ENCODE assay signal across 26 cellular contexts in the genomic region with DNA sequence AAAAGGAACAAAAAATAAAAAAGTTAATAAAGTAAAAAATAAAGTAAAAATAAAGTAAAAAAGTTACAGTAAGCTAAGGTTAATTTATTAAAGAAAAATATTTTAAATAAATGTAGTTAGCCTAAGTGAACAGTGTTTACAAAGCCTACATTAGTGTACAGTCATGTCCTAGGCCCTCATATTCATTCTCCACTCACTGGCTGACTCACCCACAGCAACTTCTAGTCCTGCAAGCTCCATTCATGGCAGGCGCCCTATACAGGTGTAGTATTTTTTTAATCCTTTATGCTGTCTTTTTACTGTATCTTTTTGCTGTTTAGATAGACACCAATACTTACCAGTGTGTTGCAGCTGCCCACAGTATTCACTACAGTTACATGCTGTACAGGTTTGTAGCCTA. TPM values are rescaled to one million over a fixed set of nuclear protein-coding genes. Genes with fewer than 3 reads are reported as not detected.
DNase-seq lines count a peak whose midpoint lies in the region; ATAC-seq, FAIRE-seq and TF ChIP-seq lines count a peak whose summit lies in the region.
"Had no signal": no experiment of that assay in that cellular context is flagged by ENCODE, and none has a peak within 500 bp of the region (broad histone marks: within the 10 kb centered on the region; RNA-seq: fewer than 3 reads in every experiment).

No MANE protein-coding gene starts in this region.

- no peak overlapping the region for H3K27ac Mint-ChIP-seq in activated naive CD4-positive, alpha-beta T cell treated with anti-CD3 and anti-CD28 coated beads, Interleukin-2, amount 50 U/mL, for 72 hours
- no peak overlapping the region for H3K27ac Mint-ChIP-seq in activated naive CD4-positive, alpha-beta T cell treated with anti-CD3 and anti-CD28 coated beads, Interleukin-2, amount 10 ng/mL, durations not matched to agents 7 days and 5 days
- H3K27ac Mint-ChIP-seq in stimulated activated effector memory CD8-positive, alpha-beta T cell treated with anti-CD3 and anti-CD28 coated beads, Interleukin-12 subunit alpha, Interleukin-12 subunit beta, amount 100 ng/mL, for 72 hours, result no peak overlapping the region
- H3K27ac Mint-ChIP-seq in CD4-positive, alpha-beta memory T cell, result peak overlapping the region in 2 of 7 donors; percentile 42 to 71

- peak; percentile 47 to 62 for ATAC-seq in activated naive CD4-positive, alpha-beta T cell treated with anti-CD3 and anti-CD28 coated beads, Interleukin-2, amount 50 U/mL, for 72 hours
- peak; percentile 65 for ATAC-seq in stimulated activated effector memory CD8-positive, alpha-beta T cell treated with anti-CD3 and anti-CD28 coated beads, Interleukin-12 subunit alpha, Interleukin-12 subunit beta, amount 100 ng/mL, for 72 hours
- no peak for ATAC-seq in GM19328 (IDR thresholded peaks at IDR 0.05; ENCODE audit: unreplicated experiment)
- ATAC-seq: A549; naive thymus-derived CD4-positive, alpha-beta T cell; right cardiac atrium had no signal

- no peak overlapping the region for H3K27ac ChIP-seq in uterus
- no peak overlapping the region for H3K27ac ChIP-seq in CD4-positive, alpha-beta memory T cell (ENCODE audit: low read depth, low read length)
- H3K27ac ChIP-seq: A549, hepatocyte, suprapubic skin, vagina had no signal

- H3K4me3 ChIP-seq in fibroblast of mammary gland (ENCODE audit: control insufficient read depth, low read depth, low read length) (no peak overlapping the region), uterus (no peak overlapping the region)
- no peak overlapping the region for H3K4me3 ChIP-seq in CD4-positive, alpha-beta memory T cell (ENCODE audit: low read length in 2 of 2)
- H3K4me3 ChIP-seq: A549, hepatocyte, suprapubic skin, vagina had no signal

- TF ChIP-seq POLR2A in uterus (IDR thresholded peaks at IDR 0.05), result no peak

- no peak for TF ChIP-seq CTCF in fibroblast of mammary gland (conservative IDR thresholded peaks at IDR 0.05; ENCODE audit: control insufficient read depth, insufficient read depth, low read depth, low read length)
- TF ChIP-seq CTCF in uterus (IDR thresholded peaks at IDR 0.05), result no peak

- H3K36me3 Mint-ChIP-seq in activated naive CD4-positive, alpha-beta T cell treated with anti-CD3 and anti-CD28 coated beads, Interleukin-2, amount 50 U/mL, for 72 hours, result peaks cover 37 to 41% of the 10 kb centered on the region in 2 donors
- peaks cover 72% of the 10 kb centered on the region for H3K36me3 Mint-ChIP-seq in activated naive CD4-positive, alpha-beta T cell treated with anti-CD3 and anti-CD28 coated beads, Interleukin-2, amount 10 ng/mL, durations not matched to agents 7 days and 5 days
- H3K36me3 Mint-ChIP-seq in stimulated activated effector memory CD8-positive, alpha-beta T cell treated with anti-CD3 and anti-CD28 coated beads, Interleukin-12 subunit alpha, Interleukin-12 subunit beta, amount 100 ng/mL, for 72 hours, result peaks cover 100% of the 10 kb centered on the region
- H3K36me3 Mint-ChIP-seq in CD4-positive, alpha-beta memory T cell, result peaks cover 59 to 89% of the 10 kb centered on the region in 2 donors

- intact Hi-C loops in uterus (cut with DNase I; ENCODE audit: low total_unique reads), result no loop called here
- intact Hi-C loops in CD4-positive, alpha-beta memory T cell (cut with micrococcal nuclease), result no loop called here

- no peak for DNase-seq in activated naive CD4-positive, alpha-beta T cell treated with anti-CD3 and anti-CD28 coated beads, Interleukin-2, amount 50 U/mL, for 72 hours (ENCODE audit: low spot score in 2 of 2)
- no peak for DNase-seq in activated naive CD4-positive, alpha-beta T cell treated with anti-CD3 and anti-CD28 coated beads, Interleukin-2, amount 10 ng/mL, durations not matched to agents 7 days and 5 days
- peak; percentile 63 for DNase-seq in fibroblast of mammary gland (ENCODE audit: low read depth)
- DNase-seq in stimulated activated effector memory CD8-positive, alpha-beta T cell treated with anti-CD3 and anti-CD28 coated beads, Interleukin-12 subunit alpha, Interleukin-12 subunit beta, amount 100 ng/mL, for 72 hours (ENCODE audit: low spot score in 2 of 2), result no peak
- no peak for DNase-seq in uterus
- no peak for DNase-seq in CD4-positive, alpha-beta memory T cell
- DNase-seq: activated CD4-positive, alpha-beta T cell treated with anti-CD3 and anti-CD28 coated beads, Interleukin-2, amount 50 U/mL, for 4 hours; activated naive CD4-positive, alpha-beta T cell; Caco-2; effector memory CD4-positive, alpha-beta T cell; MM.1S; naive thymus-derived CD4-positive, alpha-beta T cell; NCI-H1694; NCI-H2171 treated with DMSO at 0.1 percent for 48 hours; NCI-H69; right cardiac atrium; SHP77; stimulated activated CD4-positive, alpha-beta T cell treated with anti-CD3 and anti-CD28 coated beads, Interleukin-15, amount 100 ng/mL, for 24 hours had no signal

- H3K4me1 Mint-ChIP-seq in activated naive CD4-positive, alpha-beta T cell treated with anti-CD3 and anti-CD28 coated beads, Interleukin-2, amount 10 ng/mL, durations not matched to agents 7 days and 5 days, result peaks cover 13% of the 10 kb centered on the region
- peaks cover 40% of the 10 kb centered on the region for H3K4me1 Mint-ChIP-seq in stimulated activated effector memory CD8-positive, alpha-beta T cell treated with anti-CD3 and anti-CD28 coated beads, Interleukin-12 subunit alpha, Interleukin-12 subunit beta, amount 100 ng/mL, for 72 hours
- H3K4me1 Mint-ChIP-seq in CD4-positive, alpha-beta memory T cell, result peaks cover 6 to 32% (median 19%) of the 10 kb centered on the region in 4 donors

- H3K27me3 Mint-ChIP-seq in activated naive CD4-positive, alpha-beta T cell treated with anti-CD3 and anti-CD28 coated beads, Interleukin-2, amount 10 ng/mL, durations not matched to agents 7 days and 5 days, result no peaks in the 10 kb centered on the region
- no peaks in the 10 kb centered on the region for H3K27me3 Mint-ChIP-seq in CD4-positive, alpha-beta memory T cell
- H3K27me3 Mint-ChIP-seq: naive thymus-derived CD4-positive, alpha-beta T cell had no signal

- no peaks in the 10 kb centered on the region for H3K27me3 ChIP-seq in uterus
- no peaks in the 10 kb centered on the region for H3K27me3 ChIP-seq in CD4-positive, alpha-beta memory T cell (ENCODE audit: insufficient read depth, low read length)
- H3K27me3 ChIP-seq: hepatocyte, suprapubic skin, vagina had no signal

- H3K4me1 ChIP-seq in uterus, result peaks cover 0 to 6% of the 10 kb centered on the region in 2 donors
- H3K4me1 ChIP-seq in CD4-positive, alpha-beta memory T cell (ENCODE audit: insufficient read depth, low read length), result peaks cover 13% of the 10 kb centered on the region
- H3K4me1 ChIP-seq: A549, Caco-2 had no signal

- H3K4me3 Mint-ChIP-seq in activated naive CD4-positive, alpha-beta T cell treated with anti-CD3 and anti-CD28 coated beads, Interleukin-2, amount 10 ng/mL, durations not matched to agents 7 days and 5 days, result no peak overlapping the region
- H3K4me3 Mint-ChIP-seq in stimulated activated effector memory CD8-positive, alpha-beta T cell treated with anti-CD3 and anti-CD28 coated beads, Interleukin-12 subunit alpha, Interleukin-12 subunit beta, amount 100 ng/mL, for 72 hours, result no peak overlapping the region
- H3K4me3 Mint-ChIP-seq in CD4-positive, alpha-beta memory T cell, result no peak overlapping the region
- H3K4me3 Mint-ChIP-seq: naive thymus-derived CD4-positive, alpha-beta T cell had no signal

- H3K9me3 Mint-ChIP-seq in activated naive CD4-positive, alpha-beta T cell treated with anti-CD3 and anti-CD28 coated beads, Interleukin-2, amount 50 U/mL, for 72 hours, result no peaks in the 10 kb centered on the region
- no peaks in the 10 kb centered on the region for H3K9me3 Mint-ChIP-seq in activated naive CD4-positive, alpha-beta T cell treated with anti-CD3 and anti-CD28 coated beads, Interleukin-2, amount 10 ng/mL, durations not matched to agents 7 days and 5 days
- no peaks in the 10 kb centered on the region for H3K9me3 Mint-ChIP-seq in stimulated activated effector memory CD8-positive, alpha-beta T cell treated with anti-CD3 and anti-CD28 coated beads, Interleukin-12 subunit alpha, Interleukin-12 subunit beta, amount 100 ng/mL, for 72 hours
- H3K9me3 Mint-ChIP-seq in CD4-positive, alpha-beta memory T cell, result no peaks in the 10 kb centered on the region

- CTCF ChIA-PET in activated naive CD4-positive, alpha-beta T cell treated with anti-CD3 and anti-CD28 coated beads, Interleukin-2, amount 10 ng/mL, durations not matched to agents 7 days and 5 days (lab: Charles Lee), result interaction anchor here (1.0 kb wide), 1 partner anchor 283 kb away, joined by 3 read pairs; no protein-coding TSS in a partner anchor
- CTCF ChIA-PET in CD4-positive, alpha-beta memory T cell (lab: Charles Lee; ENCODE audit: partially characterized antibody), result interaction anchor here (1.0 kb wide), 1 partner anchor 18 kb away, joined by 5 read pairs; no protein-coding TSS in a partner anchor

- FAIRE-seq in TTC549 (lab: Jason Lieb, UNC), result peak; percentile 94
- FAIRE-seq: A549, GM18507 had no signal

- H3K9me3 ChIP-seq in uterus, result no peaks in the 10 kb centered on the region
- H3K9me3 ChIP-seq in CD4-positive, alpha-beta memory T cell (ENCODE audit: control insufficient read depth in 1 of 2, low read length in 2 of 2), result no peaks in the 10 kb centered on the region
- H3K9me3 ChIP-seq: A549, Caco-2, suprapubic skin, vagina had no signal

- no peaks in the 10 kb centered on the region for H3K36me3 ChIP-seq in uterus
- H3K36me3 ChIP-seq in CD4-positive, alpha-beta memory T cell (ENCODE audit: insufficient read depth, low read length), result peaks cover 84% of the 10 kb centered on the region

- POLR2A ChIA-PET in CD4-positive, alpha-beta memory T cell (lab: Charles Lee; ENCODE audit: partially characterized antibody), result interaction anchor here (0.6 to 1.3 kb wide), 3 partner anchors 9 to 26 kb away, joined by 3 to 6 read pairs (median 3); partner anchors contain the start of gene ADAR

RNA-seq across cellular contexts. Expression of gene ADAR, which starts 12.4 kb away (rescaled TPM):
- total RNA-seq in activated naive CD4-positive, alpha-beta T cell treated with anti-CD3 and anti-CD28 coated beads, Interleukin-2, amount 50 U/mL, for 72 hours, result 100 to 1,000 TPM; 189 to 332 TPM
- 100 to 1,000 TPM in 3 of 4 donors, 10 to 100 TPM in 1; 50.9 to 212 (median 101) TPM for total RNA-seq in uterus
- total RNA-seq in CD4-positive, alpha-beta memory T cell, result 100 to 1,000 TPM; 240 to 247 TPM
- polyA plus RNA-seq in CD4-positive, alpha-beta memory T cell, result 100 to 1,000 TPM in 1 of 2 donors, 10 to 100 TPM in 1; 64.4 to 162 TPM

RNA-seq across cellular contexts. Expression of gene CHRNB2, which starts 28.0 kb away (rescaled TPM):
- total RNA-seq in activated naive CD4-positive, alpha-beta T cell treated with anti-CD3 and anti-CD28 coated beads, Interleukin-2, amount 50 U/mL, for 72 hours, result under 1 TPM; 0.09 to 0.10 TPM
- 1 to 10 TPM in 1 of 4 donors, not detected in 3; 1.1 TPM for total RNA-seq in uterus
- not detected for total RNA-seq in CD4-positive, alpha-beta memory T cell
- polyA plus RNA-seq in CD4-positive, alpha-beta memory T cell, result not detected
- total RNA-seq: mesenteric fat pad; naive thymus-derived CD4-positive, alpha-beta T cell; right cardiac atrium had no signal
- polyA plus RNA-seq: hepatocyte; naive thymus-derived CD4-positive, alpha-beta T cell had no signal

RNA-seq across cellular contexts. Expression of gene UBE2Q1, which starts 37.2 kb away (rescaled TPM):
- 100 to 1,000 TPM in 1 of 2 donors, 10 to 100 TPM in 1; 99.5 to 113 TPM for total RNA-seq in activated naive CD4-positive, alpha-beta T cell treated with anti-CD3 and anti-CD28 coated beads, Interleukin-2, amount 50 U/mL, for 72 hours
- 10 to 100 TPM in 3 of 4 donors, 1 to 10 TPM in 1; 5.4 to 69.7 (median 28.4) TPM for total RNA-seq in uterus
- total RNA-seq in CD4-positive, alpha-beta memory T cell, result 100 to 1,000 TPM; 112 to 132 TPM
- 10 to 100 TPM in 1 of 2 donors, 1 to 10 TPM in 1; 6.4 to 18.6 TPM for polyA plus RNA-seq in CD4-positive, alpha-beta memory T cell
